In the genomic region with DNA sequence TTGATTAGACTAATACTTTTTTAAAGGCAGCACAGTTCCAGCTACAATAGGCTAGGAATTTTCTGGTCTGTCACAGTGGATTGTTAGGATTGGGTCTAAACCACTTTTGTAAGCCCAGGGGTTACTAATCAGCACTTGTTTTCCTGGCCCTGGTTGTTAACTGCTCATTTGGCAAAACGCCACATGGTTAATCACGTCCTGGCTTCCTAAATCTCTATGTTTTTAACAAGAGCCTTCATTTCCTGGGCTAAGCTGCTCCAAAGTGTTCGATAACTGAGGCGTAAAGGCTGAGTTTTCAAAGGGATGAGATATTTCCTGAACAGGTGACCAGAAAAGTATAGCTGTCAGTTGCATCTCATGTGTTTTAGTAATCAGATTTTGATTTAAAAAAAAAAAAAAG, we compare ENCODE assay signal across 15 cellular contexts. TPM values are rescaled to one million over a fixed set of nuclear protein-coding genes. Genes with fewer than 3 reads are reported as not detected.
DNase-seq lines count a peak whose midpoint lies in the region; ATAC-seq and TF ChIP-seq lines count a peak whose summit lies in the region.
"Had no signal": no experiment of that assay in that cellular context is flagged by ENCODE, and none has a peak within 500 bp of the region (broad histone marks: within the 10 kb centered on the region; RNA-seq: fewer than 3 reads in every experiment).

No MANE protein-coding gene starts in this region.

- POLR2A ChIA-PET in WTC11 (lab: Charles Lee), result interaction anchor here (0.6 kb wide), 1 partner anchor 217 kb away, joined by 4 read pairs; no protein-coding TSS in a partner anchor

- CTCF ChIA-PET in WTC11 (lab: Charles Lee), result interaction anchor here (0.6 kb wide), 1 partner anchor 73 kb away, joined by 4 read pairs; no protein-coding TSS in a partner anchor

- no peak overlapping the region for H3K4me3 ChIP-seq in RWPE2 (ENCODE audit: severe bottlenecking)
- no peak overlapping the region for H3K4me3 ChIP-seq in lower lobe of right lung
- H3K4me3 ChIP-seq in mucosa of descending colon, result no peak overlapping the region
- H3K4me3 ChIP-seq: heart right ventricle, psoas muscle, SJCRH30, testis had no signal

- H3K4me1 Mint-ChIP-seq in WTC11, result peaks cover 7% of the 10 kb centered on the region
- H3K4me1 Mint-ChIP-seq: activated CD4-positive, alpha-beta T cell treated with anti-CD3 and anti-CD28 coated beads, Interleukin-2, amount 10 ng/mL, durations not matched to agents 24 days and 14 days had no signal

- H3K27ac Mint-ChIP-seq in WTC11, result no peak overlapping the region
- H3K27ac Mint-ChIP-seq: activated CD4-positive, alpha-beta T cell treated with anti-CD3 and anti-CD28 coated beads, Interleukin-2, amount 10 ng/mL, durations not matched to agents 24 days and 14 days; mesothelial cell of epicardium had no signal

- H3K9me3 Mint-ChIP-seq in WTC11, result peaks cover 7% of the 10 kb centered on the region
- H3K9me3 Mint-ChIP-seq: activated CD4-positive, alpha-beta T cell treated with anti-CD3 and anti-CD28 coated beads, Interleukin-2, amount 10 ng/mL, durations not matched to agents 24 days and 14 days; mesothelial cell of epicardium had no signal

- TF ChIP-seq CTCF in RWPE2 (IDR thresholded peaks at IDR 0.05; ENCODE audit: poor library complexity, severe bottlenecking), result no peak
- TF ChIP-seq CTCF in lower lobe of right lung (IDR thresholded peaks at IDR 0.05), result no peak
- no peak for TF ChIP-seq CTCF in WTC11 (IDR thresholded peaks at IDR 0.05)
- no peak for TF ChIP-seq CTCF in mucosa of descending colon (IDR thresholded peaks at IDR 0.05)

- intact Hi-C loops in lower lobe of right lung (cut with DNase I) (no loop called here), mucosa of descending colon (cut with DNase I, micrococcal nuclease) (no loop called here)

- no peaks in the 10 kb centered on the region for H3K27me3 ChIP-seq in RWPE2 (ENCODE audit: insufficient read depth, poor library complexity, severe bottlenecking)
- H3K27me3 ChIP-seq in lower lobe of right lung (ENCODE audit: low read depth), result no peaks in the 10 kb centered on the region
- H3K27me3 ChIP-seq: SJCRH30, testis had no signal

- peak; percentile 77 for ATAC-seq in RWPE2 (ENCODE audit: low read depth)
- ATAC-seq in lower lobe of right lung, result no peak
- no peak; the same call in 1 of the 2 replicates for ATAC-seq in WTC11
- no peak for ATAC-seq in mucosa of descending colon
- ATAC-seq: heart right ventricle, psoas muscle had no signal

- H3K27me3 Mint-ChIP-seq in WTC11 (ENCODE audit: low read depth), result no peaks in the 10 kb centered on the region

- H3K27ac ChIP-seq in RWPE2 (ENCODE audit: poor library complexity, severe bottlenecking), result no peak overlapping the region
- no peak overlapping the region for H3K27ac ChIP-seq in lower lobe of right lung
- H3K27ac ChIP-seq: heart right ventricle, psoas muscle, SJCRH30, testis had no signal

- no peaks in the 10 kb centered on the region for H3K36me3 ChIP-seq in RWPE2 (ENCODE audit: low read depth)
- no peaks in the 10 kb centered on the region for H3K36me3 ChIP-seq in lower lobe of right lung
- H3K36me3 ChIP-seq in mucosa of descending colon (ENCODE audit: low read depth), result no peaks in the 10 kb centered on the region
- H3K36me3 ChIP-seq: heart right ventricle, SJCRH30 had no signal

- H3K36me3 Mint-ChIP-seq in WTC11, result no peaks in the 10 kb centered on the region
- H3K36me3 Mint-ChIP-seq: mesothelial cell of epicardium had no signal

- no peaks in the 10 kb centered on the region for H3K9me3 ChIP-seq in RWPE2 (ENCODE audit: severe bottlenecking)
- H3K9me3 ChIP-seq in lower lobe of right lung, result no peaks in the 10 kb centered on the region
- H3K9me3 ChIP-seq in mucosa of descending colon, result no peaks in the 10 kb centered on the region
- H3K9me3 ChIP-seq: heart right ventricle, psoas muscle, SJCRH30, testis had no signal

- H3K4me3 Mint-ChIP-seq in WTC11, result no peak overlapping the region
- H3K4me3 Mint-ChIP-seq: activated CD4-positive, alpha-beta T cell treated with anti-CD3 and anti-CD28 coated beads, Interleukin-2, amount 10 ng/mL, durations not matched to agents 24 days and 14 days; mesothelial cell of epicardium had no signal

- H3K4me1 ChIP-seq in RWPE2 (ENCODE audit: insufficient read depth, poor library complexity, severe bottlenecking) (peaks cover 12% of the 10 kb centered on the region), lower lobe of right lung (no peaks in the 10 kb centered on the region), mucosa of descending colon (ENCODE audit: low read depth) (no peaks in the 10 kb centered on the region)
- H3K4me1 ChIP-seq: heart right ventricle, psoas muscle, SJCRH30, testis had no signal

- DNase-seq in Daoy (ENCODE audit: low read depth), result peak; percentile 81
- DNase-seq in NCI-H1417 (lab: John Stamatoyannopoulos, UW), result peak in 2 of 3 experiments; percentile 73 to 94
- DNase-seq in RWPE2 (ENCODE audit: low spot score), result no peak
- DNase-seq in glomerular visceral epithelial cell (ENCODE audit: extremely low spot score), result peak; percentile 1
- DNase-seq in lower lobe of right lung, result no peak
- DNase-seq in GDM1 (lab: John Stamatoyannopoulos, UW), result no peak
- no peak for DNase-seq in WTC11 (ENCODE audit: low spot score)
- no peak for DNase-seq in mucosa of descending colon
- DNase-seq: activated CD4-positive, alpha-beta T cell treated with anti-CD3 and anti-CD28 coated beads, Interleukin-2, amount 10 ng/mL, durations not matched to agents 24 days and 14 days; cerebellar nuclear complex; heart right ventricle; psoas muscle; testis had no signal

TF ChIP-seq in WTC11, 78 proteins besides CTCF, POLR2A, EP300 and RAD21:
- TF ChIP-seq TP53 (CRISPR knock-in tag; IDR thresholded peaks at IDR 0.05) (no peak), NFE2L1 (CRISPR knock-in tag; IDR thresholded peaks at IDR 0.05) (no peak), ZNF416 (CRISPR knock-in tag; IDR thresholded peaks at IDR 0.05) (no peak), CREB1 (CRISPR knock-in tag; IDR thresholded peaks at IDR 0.05) (no peak), TCF7 (CRISPR knock-in tag; IDR thresholded peaks at IDR 0.05; ENCODE audit: low read depth) (no peak), HMGA2 (CRISPR knock-in tag; IDR thresholded peaks at IDR 0.05) (no peak)
- TF ChIP-seq, protein P1, sequence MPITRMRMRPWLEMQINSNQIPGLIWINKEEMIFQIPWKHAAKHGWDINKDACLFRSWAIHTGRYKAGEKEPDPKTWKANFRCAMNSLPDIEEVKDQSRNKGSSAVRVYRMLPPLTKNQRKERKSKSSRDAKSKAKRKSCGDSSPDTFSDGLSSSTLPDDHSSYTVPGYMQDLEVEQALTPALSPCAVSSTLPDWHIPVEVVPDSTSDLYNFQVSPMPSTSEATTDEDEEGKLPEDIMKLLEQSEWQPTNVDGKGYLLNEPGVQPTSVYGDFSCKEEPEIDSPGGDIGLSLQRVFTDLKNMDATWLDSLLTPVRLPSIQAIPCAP (CRISPR knock-in tag; IDR thresholded peaks at IDR 0.05), result no peak

RNA-seq across cellular contexts. Expression of a gene that starts 38.9 kb away (rescaled TPM):
- total RNA-seq in Daoy (2014; rRNA removed; shearing (Covaris generic)), result not detected in 2 replicates
- total RNA-seq in lower lobe of right lung (not detected), WTC11 (2021) (not detected in 3 replicates), mucosa of descending colon (not detected)
- total RNA-seq: activated CD4-positive, alpha-beta T cell treated with anti-CD3 and anti-CD28 coated beads, Interleukin-2, amount 10 ng/mL, durations not matched to agents 24 days and 14 days; heart right ventricle; mesothelial cell of epicardium; psoas muscle; SJCRH30 had no signal

Comparison
In these comparisons a context has a peak if more than half of its experiments do, and no peak if none do; other contexts are left out.
1. DNase-seq: peak in Daoy (single experiment), NCI-H1417 (2 of 3) and glomerular visceral epithelial cell (single experiment); none in RWPE2 (single experiment), lower lobe of right lung (single experiment), GDM1 (single experiment), WTC11 (single experiment) and mucosa of descending colon (0 of 3).